In the genomic region with DNA sequence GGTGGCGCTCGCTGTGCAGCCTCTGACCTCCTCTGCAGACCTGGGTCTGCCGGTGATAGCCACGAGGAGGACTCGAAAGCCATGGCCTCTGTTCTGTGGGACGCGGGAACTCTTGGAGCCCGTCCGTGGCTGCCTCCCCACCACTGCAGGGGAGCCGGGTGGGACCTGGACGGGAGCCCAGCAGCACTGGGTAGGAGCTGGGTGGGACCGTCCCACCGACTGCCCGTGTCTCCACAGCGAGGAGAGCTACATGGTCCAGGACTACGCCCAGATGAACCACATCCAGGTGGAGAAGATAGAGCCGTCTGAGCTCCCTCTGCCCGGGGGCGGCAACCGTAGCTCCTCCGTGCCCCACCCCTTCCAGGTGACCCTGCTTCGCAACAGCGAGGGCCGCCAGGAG, we compare ENCODE assay signal across 29 cellular contexts.
"Had no signal": no experiment of that assay in that cellular context is flagged by ENCODE, and none has a peak within 500 bp of the region (broad histone marks: within the 10 kb centered on the region; RNA-seq: fewer than 3 reads in every experiment).

No MANE protein-coding gene starts in this region.

- H3K9me3 ChIP-seq: adrenal gland, body of pancreas, esophagus muscularis mucosa, gastrocnemius medialis, heart left ventricle had no signal

- H3K4me1 ChIP-seq: adrenal gland, body of pancreas, esophagus muscularis mucosa, gastrocnemius medialis, heart left ventricle had no signal

- H3K36me3 ChIP-seq: adrenal gland, esophagus muscularis mucosa, gastrocnemius medialis, heart left ventricle had no signal

- DNase-seq: activated B cell treated with CpG ODN at 0.5 μM for 24 hours; activated CD4-positive, alpha-beta memory T cell treated with anti-CD3 and anti-CD28 coated beads for 36 hours; activated CD4-positive, alpha-beta T cell treated with anti-CD3 and anti-CD28 coated beads, Interleukin-2, amount 10 ng/mL, durations not matched to agents 24 days and 14 days; activated CD8-positive, alpha-beta memory T cell treated with anti-CD3 and anti-CD28 coated beads, Interleukin-2, amount 10 ng/mL, durations not matched to agents 7 days and 5 days; activated CD8-positive, alpha-beta memory T cell treated with anti-CD3 and anti-CD28 coated beads, Interleukin-2, amount 50 U/mL, for 4 hours; activated CD8-positive, alpha-beta T cell treated with anti-CD3 and anti-CD28 coated beads, Interleukin-2, amount 10 ng/mL, durations not matched to agents 7 days and 5 days; activated effector memory CD4-positive, alpha-beta T cell treated with anti-CD3 and anti-CD28 coated beads, Interleukin-2, amount 50 U/mL, for 16 hours; activated naive CD4-positive, alpha-beta T cell treated with anti-CD3 and anti-CD28 coated beads for 36 hours; activated naive CD8-positive, alpha-beta T cell treated with anti-CD3 and anti-CD28 coated beads for 36 hours; activated naive CD8-positive, alpha-beta T cell treated with anti-CD3 and anti-CD28 coated beads, Interleukin-2, amount 50 U/mL, for 24 hours; activated T-cell treated with anti-CD3 and anti-CD28 coated beads, Interleukin-2, amount 50 U/mL, for 1 hour; activated T-cell treated with anti-CD3 and anti-CD28 coated beads, Interleukin-2, amount 50 U/mL, for 48 hours; adrenal gland; amygdala; aorta; body of pancreas; caudate nucleus; cortex of kidney; dermis blood vessel endothelial cell; effector CD4-positive, alpha-beta T cell; effector memory CD8-positive, alpha-beta T cell; erythroblast; foreskin keratinocyte; gastrocnemius medialis; heart left ventricle; T1000; WERI-Rb-1 had no signal

- H3K27me3 ChIP-seq: body of pancreas, foreskin keratinocyte, heart left ventricle had no signal

- H3K27ac ChIP-seq: adrenal gland, body of pancreas, esophagus muscularis mucosa, foreskin keratinocyte, gastrocnemius medialis, heart left ventricle, WERI-Rb-1 had no signal

- H3K4me3 ChIP-seq: adrenal gland, body of pancreas, esophagus muscularis mucosa, gastrocnemius medialis, heart left ventricle had no signal

- ATAC-seq: activated CD4-positive, CD25-positive, alpha-beta regulatory T cell treated with anti-CD3 and anti-CD28 coated beads, Interleukin-2, amount 50 U/mL, for 24 hours; activated CD8-positive, alpha-beta memory T cell treated with anti-CD3 and anti-CD28 coated beads, Interleukin-2, amount 10 ng/mL, durations not matched to agents 7 days and 5 days; activated CD8-positive, alpha-beta T cell treated with anti-CD3 and anti-CD28 coated beads, Interleukin-2, amount 10 ng/mL, durations not matched to agents 7 days and 5 days; activated naive CD8-positive, alpha-beta T cell treated with anti-CD3 and anti-CD28 coated beads, Interleukin-2, amount 50 U/mL, for 24 hours; body of pancreas; effector memory CD8-positive, alpha-beta T cell; foreskin keratinocyte; gastrocnemius medialis; heart left ventricle had no signal
